1 cellular context compared by ENCODE assay signal in the genomic region with DNA sequence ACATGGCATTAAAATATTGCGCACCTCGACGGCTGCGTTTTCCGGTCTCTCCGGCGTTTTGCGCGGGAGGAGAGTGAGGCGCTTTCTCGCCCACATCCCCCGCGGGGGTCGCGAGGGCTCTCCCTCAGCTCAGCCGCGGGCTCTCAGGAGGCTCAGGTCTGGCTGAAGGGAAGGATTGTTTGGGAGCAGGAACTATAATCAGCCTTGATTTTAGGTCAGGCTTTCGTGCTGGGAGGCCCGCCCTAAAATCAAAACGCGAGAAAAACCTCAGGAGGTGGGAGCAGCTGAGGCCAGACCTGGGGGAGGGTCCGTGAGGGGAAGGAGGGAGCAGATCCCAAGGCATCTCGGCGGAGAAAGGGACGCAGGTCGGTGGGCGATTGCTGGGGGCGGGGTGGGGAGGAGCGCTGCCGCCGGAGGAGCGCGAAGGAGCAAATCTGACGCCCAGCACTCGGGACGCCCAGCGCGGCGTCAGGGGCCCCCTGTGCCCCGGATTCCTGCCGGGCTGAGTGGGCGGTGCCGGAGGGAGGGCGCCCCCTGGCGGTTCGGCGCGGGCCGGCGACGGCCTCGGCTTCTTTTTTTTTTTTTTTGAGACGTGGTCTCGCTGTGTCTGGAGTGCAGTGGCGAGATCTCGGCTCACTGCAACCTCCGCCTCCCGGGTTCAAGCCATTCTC.
TF ChIP-seq lines count a peak whose summit lies in the region.

No MANE protein-coding gene starts in this region.

TF ChIP-seq in WTC11, 78 proteins besides CTCF, POLR2A, EP300 and RAD21 (continued from another document):
- TF ChIP-seq, protein P1, sequence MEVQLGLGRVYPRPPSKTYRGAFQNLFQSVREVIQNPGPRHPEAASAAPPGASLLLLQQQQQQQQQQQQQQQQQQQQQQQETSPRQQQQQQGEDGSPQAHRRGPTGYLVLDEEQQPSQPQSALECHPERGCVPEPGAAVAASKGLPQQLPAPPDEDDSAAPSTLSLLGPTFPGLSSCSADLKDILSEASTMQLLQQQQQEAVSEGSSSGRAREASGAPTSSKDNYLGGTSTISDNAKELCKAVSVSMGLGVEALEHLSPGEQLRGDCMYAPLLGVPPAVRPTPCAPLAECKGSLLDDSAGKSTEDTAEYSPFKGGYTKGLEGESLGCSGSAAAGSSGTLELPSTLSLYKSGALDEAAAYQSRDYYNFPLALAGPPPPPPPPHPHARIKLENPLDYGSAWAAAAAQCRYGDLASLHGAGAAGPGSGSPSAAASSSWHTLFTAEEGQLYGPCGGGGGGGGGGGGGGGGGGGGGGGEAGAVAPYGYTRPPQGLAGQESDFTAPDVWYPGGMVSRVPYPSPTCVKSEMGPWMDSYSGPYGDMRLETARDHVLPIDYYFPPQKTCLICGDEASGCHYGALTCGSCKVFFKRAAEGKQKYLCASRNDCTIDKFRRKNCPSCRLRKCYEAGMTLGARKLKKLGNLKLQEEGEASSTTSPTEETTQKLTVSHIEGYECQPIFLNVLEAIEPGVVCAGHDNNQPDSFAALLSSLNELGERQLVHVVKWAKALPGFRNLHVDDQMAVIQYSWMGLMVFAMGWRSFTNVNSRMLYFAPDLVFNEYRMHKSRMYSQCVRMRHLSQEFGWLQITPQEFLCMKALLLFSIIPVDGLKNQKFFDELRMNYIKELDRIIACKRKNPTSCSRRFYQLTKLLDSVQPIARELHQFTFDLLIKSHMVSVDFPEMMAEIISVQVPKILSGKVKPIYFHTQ (CRISPR knock-in tag; IDR thresholded peaks at IDR 0.05): peak; percentile 23; the same call in 1 of the 2 replicates
- TF ChIP-seq ZNF121 (CRISPR knock-in tag; IDR thresholded peaks at IDR 0.05): no peak
- no peak for TF ChIP-seq RELA (CRISPR knock-in tag; IDR thresholded peaks at IDR 0.05; ENCODE audit: borderline replicate concordance)
- no peak for TF ChIP-seq ZNF138 (CRISPR knock-in tag; conservative IDR thresholded peaks at IDR 0.05)
- no peak for TF ChIP-seq MXD4 (CRISPR knock-in tag; IDR thresholded peaks at IDR 0.05; ENCODE audit: borderline replicate concordance)
- peak; percentile 72 for TF ChIP-seq SP1 (CRISPR knock-in tag; conservative IDR thresholded peaks at IDR 0.05)
- TF ChIP-seq NFYB (CRISPR knock-in tag; conservative IDR thresholded peaks at IDR 0.05; ENCODE audit: low read depth): no peak
- no peak for TF ChIP-seq TCF7 (CRISPR knock-in tag; IDR thresholded peaks at IDR 0.05; ENCODE audit: low read depth)
- TF ChIP-seq JAZF1 (CRISPR knock-in tag; IDR thresholded peaks at IDR 0.05): no peak
- no peak for TF ChIP-seq OVOL2 (CRISPR knock-in tag; IDR thresholded peaks at IDR 0.05; ENCODE audit: borderline replicate concordance)
- peak; percentile 84 for TF ChIP-seq ZNF423 (CRISPR knock-in tag; IDR thresholded peaks at IDR 0.05)
- TF ChIP-seq TEAD1 (CRISPR knock-in tag; IDR thresholded peaks at IDR 0.05): peak; percentile 35; the same call in 1 of the 2 replicates
- TF ChIP-seq, protein P2, sequence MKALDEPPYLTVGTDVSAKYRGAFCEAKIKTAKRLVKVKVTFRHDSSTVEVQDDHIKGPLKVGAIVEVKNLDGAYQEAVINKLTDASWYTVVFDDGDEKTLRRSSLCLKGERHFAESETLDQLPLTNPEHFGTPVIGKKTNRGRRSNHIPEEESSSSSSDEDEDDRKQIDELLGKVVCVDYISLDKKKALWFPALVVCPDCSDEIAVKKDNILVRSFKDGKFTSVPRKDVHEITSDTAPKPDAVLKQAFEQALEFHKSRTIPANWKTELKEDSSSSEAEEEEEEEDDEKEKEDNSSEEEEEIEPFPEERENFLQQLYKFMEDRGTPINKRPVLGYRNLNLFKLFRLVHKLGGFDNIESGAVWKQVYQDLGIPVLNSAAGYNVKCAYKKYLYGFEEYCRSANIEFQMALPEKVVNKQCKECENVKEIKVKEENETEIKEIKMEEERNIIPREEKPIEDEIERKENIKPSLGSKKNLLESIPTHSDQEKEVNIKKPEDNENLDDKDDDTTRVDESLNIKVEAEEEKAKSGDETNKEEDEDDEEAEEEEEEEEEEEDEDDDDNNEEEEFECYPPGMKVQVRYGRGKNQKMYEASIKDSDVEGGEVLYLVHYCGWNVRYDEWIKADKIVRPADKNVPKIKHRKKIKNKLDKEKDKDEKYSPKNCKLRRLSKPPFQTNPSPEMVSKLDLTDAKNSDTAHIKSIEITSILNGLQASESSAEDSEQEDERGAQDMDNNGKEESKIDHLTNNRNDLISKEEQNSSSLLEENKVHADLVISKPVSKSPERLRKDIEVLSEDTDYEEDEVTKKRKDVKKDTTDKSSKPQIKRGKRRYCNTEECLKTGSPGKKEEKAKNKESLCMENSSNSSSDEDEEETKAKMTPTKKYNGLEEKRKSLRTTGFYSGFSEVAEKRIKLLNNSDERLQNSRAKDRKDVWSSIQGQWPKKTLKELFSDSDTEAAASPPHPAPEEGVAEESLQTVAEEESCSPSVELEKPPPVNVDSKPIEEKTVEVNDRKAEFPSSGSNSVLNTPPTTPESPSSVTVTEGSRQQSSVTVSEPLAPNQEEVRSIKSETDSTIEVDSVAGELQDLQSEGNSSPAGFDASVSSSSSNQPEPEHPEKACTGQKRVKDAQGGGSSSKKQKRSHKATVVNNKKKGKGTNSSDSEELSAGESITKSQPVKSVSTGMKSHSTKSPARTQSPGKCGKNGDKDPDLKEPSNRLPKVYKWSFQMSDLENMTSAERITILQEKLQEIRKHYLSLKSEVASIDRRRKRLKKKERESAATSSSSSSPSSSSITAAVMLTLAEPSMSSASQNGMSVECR (CRISPR knock-in tag; IDR thresholded peaks at IDR 0.05; ENCODE audit: borderline replicate concordance): 0 out of 2 replicates have a peak, but pooled peaks have one; percentile 40
- no peak for TF ChIP-seq PRRX2 (CRISPR knock-in tag; IDR thresholded peaks at IDR 0.05)
